Comparison of ENCODE assay signal across 17 cellular contexts in the genomic region with DNA sequence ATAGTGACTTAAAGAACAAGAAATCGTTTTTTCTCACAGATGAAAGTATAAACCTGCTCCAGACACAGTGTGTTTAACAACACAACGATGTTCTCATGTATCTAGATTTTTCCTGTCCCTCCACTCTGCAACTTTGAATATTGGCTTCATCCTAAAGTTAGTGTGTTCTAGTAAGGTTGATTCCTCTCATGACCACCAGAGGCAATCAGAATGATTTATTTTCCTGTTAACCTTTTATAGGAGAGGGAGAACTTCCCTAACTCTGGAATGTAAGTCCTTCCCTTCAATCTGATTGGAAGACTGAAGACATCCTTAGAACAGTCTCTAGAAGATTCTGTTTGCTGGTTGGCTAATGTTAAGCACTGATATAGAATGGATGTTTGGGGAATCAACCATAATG. TPM values are rescaled to one million over a fixed set of nuclear protein-coding genes. Genes with fewer than 3 reads are reported as not detected.
DNase-seq lines count a peak whose midpoint lies in the region; ATAC-seq, FAIRE-seq and TF ChIP-seq lines count a peak whose summit lies in the region.
"Had no signal": no experiment of that assay in that cellular context is flagged by ENCODE, and none has a peak within 500 bp of the region (broad histone marks: within the 10 kb centered on the region; RNA-seq: fewer than 3 reads in every experiment).

No MANE protein-coding gene starts in this region.

- CTCF ChIA-PET in WTC11 (lab: Charles Lee): no interaction called here

- H3K4me1 Mint-ChIP-seq in WTC11: no peaks in the 10 kb centered on the region

- DNase-seq in DMS114 treated with DMSO at 0.1 percent for 48 hours (lab: John Stamatoyannopoulos, UW; ENCODE audit: unreplicated experiment) (peak; percentile 7), HTR-8/SVneo (ENCODE audit: insufficient read length, low spot score) (peak; percentile 10), WTC11 (ENCODE audit: low spot score) (no peak), left kidney (ENCODE audit: low read depth, low spot score) (peak; percentile 38), heart right ventricle (no peak), CD1c-positive myeloid dendritic cell (ENCODE audit: extremely low spot score) (no peak)
- DNase-seq in activated CD4-positive, alpha-beta T cell treated with anti-CD3 and anti-CD28 coated beads for 48 hours: no peak
- DNase-seq in activated CD8-positive, alpha-beta memory T cell treated with anti-CD3 and anti-CD28 coated beads, Interleukin-2, amount 50 U/mL, for 4 hours: no peak
- DNase-seq: activated CD8-positive, alpha-beta memory T cell treated with anti-CD3 and anti-CD28 coated beads, Interleukin-2, amount 10 ng/mL, durations not matched to agents 7 days and 5 days; amygdala; DMS153; islet precursor cell; KG1; NCI-H345; stimulated activated CD4-positive, alpha-beta T cell treated with anti-CD3 and anti-CD28 coated beads, Interleukin-1b, Interleukin-23, amount 100 ng/mL, for 48 hours; T-cell had no signal

- no peak overlapping the region for H3K27ac ChIP-seq in heart right ventricle

- H3K4me3 ChIP-seq in heart right ventricle: no peak overlapping the region

- H3K4me1 ChIP-seq in heart right ventricle: no peaks in the 10 kb centered on the region

- FAIRE-seq in HTR-8/SVneo (lab: Jason Lieb, UNC): no peak
- FAIRE-seq: endometrium had no signal

- peak; percentile 88 for ATAC-seq in WTC11
- no peak for ATAC-seq in heart right ventricle
- ATAC-seq: activated CD8-positive, alpha-beta memory T cell treated with anti-CD3 and anti-CD28 coated beads, Interleukin-2, amount 10 ng/mL, durations not matched to agents 7 days and 5 days; T-cell had no signal

- H3K36me3 ChIP-seq in heart right ventricle: no peaks in the 10 kb centered on the region

- no peaks in the 10 kb centered on the region for H3K27me3 Mint-ChIP-seq in WTC11 (ENCODE audit: low read depth)
- H3K27me3 Mint-ChIP-seq: activated CD8-positive, alpha-beta memory T cell treated with anti-CD3 and anti-CD28 coated beads, Interleukin-2, amount 10 ng/mL, durations not matched to agents 7 days and 5 days; T-cell had no signal

- POLR2A ChIA-PET in WTC11 (lab: Charles Lee): no interaction called here

- H3K36me3 Mint-ChIP-seq in WTC11: no peaks in the 10 kb centered on the region
- H3K36me3 Mint-ChIP-seq: T-cell had no signal

- no peak overlapping the region for H3K27ac Mint-ChIP-seq in WTC11
- H3K27ac Mint-ChIP-seq: activated CD8-positive, alpha-beta memory T cell treated with anti-CD3 and anti-CD28 coated beads, Interleukin-2, amount 10 ng/mL, durations not matched to agents 7 days and 5 days; T-cell had no signal

- 58 to 70% methylated on average over 2 of the region's 2 CpGs for WGBS in heart right ventricle, 2 donors

- intact Hi-C loops in heart right ventricle (cut with DNase I): no loop called here

- peaks cover 0 to 6% (median 0%) of the 10 kb centered on the region in 7 donors for H3K27me3 ChIP-seq in heart right ventricle

- H3K9me3 ChIP-seq in heart right ventricle: peaks cover 0 to 22% (median 4%) of the 10 kb centered on the region in 11 donors

- TF ChIP-seq CTCF in WTC11 (IDR thresholded peaks at IDR 0.05): 0 out of 2 replicates have a peak, but pooled peaks have one; percentile 22
- peak in 1 of 9 donors; percentile 10 for TF ChIP-seq CTCF in heart right ventricle (IDR thresholded peaks at IDR 0.05)

- 0 out of 2 replicates have a peak, but pooled peaks cover 3% of the 10 kb centered on the region for H3K9me3 Mint-ChIP-seq in WTC11

- H3K4me3 Mint-ChIP-seq in WTC11: no peak overlapping the region
- H3K4me3 Mint-ChIP-seq: activated CD8-positive, alpha-beta memory T cell treated with anti-CD3 and anti-CD28 coated beads, Interleukin-2, amount 10 ng/mL, durations not matched to agents 7 days and 5 days; T-cell had no signal

TF ChIP-seq in WTC11, 78 proteins besides CTCF, POLR2A, EP300 and RAD21:
- TF ChIP-seq RORB (CRISPR knock-in tag; IDR thresholded peaks at IDR 0.05) (no peak), ATF1 (CRISPR knock-in tag; IDR thresholded peaks at IDR 0.05) (no peak)
- TF ChIP-seq, protein P1, sequence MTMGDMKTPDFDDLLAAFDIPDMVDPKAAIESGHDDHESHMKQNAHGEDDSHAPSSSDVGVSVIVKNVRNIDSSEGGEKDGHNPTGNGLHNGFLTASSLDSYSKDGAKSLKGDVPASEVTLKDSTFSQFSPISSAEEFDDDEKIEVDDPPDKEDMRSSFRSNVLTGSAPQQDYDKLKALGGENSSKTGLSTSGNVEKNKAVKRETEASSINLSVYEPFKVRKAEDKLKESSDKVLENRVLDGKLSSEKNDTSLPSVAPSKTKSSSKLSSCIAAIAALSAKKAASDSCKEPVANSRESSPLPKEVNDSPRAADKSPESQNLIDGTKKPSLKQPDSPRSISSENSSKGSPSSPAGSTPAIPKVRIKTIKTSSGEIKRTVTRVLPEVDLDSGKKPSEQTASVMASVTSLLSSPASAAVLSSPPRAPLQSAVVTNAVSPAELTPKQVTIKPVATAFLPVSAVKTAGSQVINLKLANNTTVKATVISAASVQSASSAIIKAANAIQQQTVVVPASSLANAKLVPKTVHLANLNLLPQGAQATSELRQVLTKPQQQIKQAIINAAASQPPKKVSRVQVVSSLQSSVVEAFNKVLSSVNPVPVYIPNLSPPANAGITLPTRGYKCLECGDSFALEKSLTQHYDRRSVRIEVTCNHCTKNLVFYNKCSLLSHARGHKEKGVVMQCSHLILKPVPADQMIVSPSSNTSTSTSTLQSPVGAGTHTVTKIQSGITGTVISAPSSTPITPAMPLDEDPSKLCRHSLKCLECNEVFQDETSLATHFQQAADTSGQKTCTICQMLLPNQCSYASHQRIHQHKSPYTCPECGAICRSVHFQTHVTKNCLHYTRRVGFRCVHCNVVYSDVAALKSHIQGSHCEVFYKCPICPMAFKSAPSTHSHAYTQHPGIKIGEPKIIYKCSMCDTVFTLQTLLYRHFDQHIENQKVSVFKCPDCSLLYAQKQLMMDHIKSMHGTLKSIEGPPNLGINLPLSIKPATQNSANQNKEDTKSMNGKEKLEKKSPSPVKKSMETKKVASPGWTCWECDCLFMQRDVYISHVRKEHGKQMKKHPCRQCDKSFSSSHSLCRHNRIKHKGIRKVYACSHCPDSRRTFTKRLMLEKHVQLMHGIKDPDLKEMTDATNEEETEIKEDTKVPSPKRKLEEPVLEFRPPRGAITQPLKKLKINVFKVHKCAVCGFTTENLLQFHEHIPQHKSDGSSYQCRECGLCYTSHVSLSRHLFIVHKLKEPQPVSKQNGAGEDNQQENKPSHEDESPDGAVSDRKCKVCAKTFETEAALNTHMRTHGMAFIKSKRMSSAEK (CRISPR knock-in tag; IDR thresholded peaks at IDR 0.05; ENCODE audit: borderline replicate concordance): no peak
- TF ChIP-seq, protein P2, sequence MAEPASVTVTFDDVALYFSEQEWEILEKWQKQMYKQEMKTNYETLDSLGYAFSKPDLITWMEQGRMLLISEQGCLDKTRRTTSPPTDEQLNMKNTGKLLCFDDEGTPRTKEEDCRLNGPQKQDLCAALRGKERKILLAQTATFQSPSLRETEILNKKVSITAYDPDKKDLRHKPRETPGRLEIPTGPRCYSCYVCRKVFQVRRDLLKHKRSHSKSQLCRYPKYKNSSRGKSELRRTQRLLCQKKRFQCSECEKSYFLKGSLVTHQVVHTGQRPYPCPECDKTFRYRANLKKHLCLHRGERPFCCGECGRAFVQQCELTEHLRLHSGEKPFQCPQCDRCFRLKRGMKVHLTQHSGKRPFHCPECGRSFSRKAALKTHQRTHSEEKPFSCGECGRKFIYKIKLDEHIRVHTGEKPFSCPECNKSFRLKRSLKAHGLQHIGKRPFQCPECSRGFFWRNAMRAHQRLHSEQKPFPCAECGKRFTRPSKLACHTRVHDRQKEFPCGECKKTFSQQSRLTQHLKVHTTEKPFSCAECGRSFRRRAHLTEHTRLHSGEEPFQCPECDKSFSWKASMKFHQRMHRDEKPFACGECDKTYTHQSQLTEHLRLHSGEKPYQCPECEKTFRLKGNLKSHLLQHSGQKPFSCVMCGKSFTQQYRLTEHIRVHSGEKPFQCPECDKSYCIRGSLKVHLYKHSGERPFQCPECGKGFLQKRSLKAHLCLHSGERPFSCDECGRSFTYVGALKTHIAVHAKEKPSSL (CRISPR knock-in tag; conservative IDR thresholded peaks at IDR 0.05): no peak
- TF ChIP-seq, protein P3, sequence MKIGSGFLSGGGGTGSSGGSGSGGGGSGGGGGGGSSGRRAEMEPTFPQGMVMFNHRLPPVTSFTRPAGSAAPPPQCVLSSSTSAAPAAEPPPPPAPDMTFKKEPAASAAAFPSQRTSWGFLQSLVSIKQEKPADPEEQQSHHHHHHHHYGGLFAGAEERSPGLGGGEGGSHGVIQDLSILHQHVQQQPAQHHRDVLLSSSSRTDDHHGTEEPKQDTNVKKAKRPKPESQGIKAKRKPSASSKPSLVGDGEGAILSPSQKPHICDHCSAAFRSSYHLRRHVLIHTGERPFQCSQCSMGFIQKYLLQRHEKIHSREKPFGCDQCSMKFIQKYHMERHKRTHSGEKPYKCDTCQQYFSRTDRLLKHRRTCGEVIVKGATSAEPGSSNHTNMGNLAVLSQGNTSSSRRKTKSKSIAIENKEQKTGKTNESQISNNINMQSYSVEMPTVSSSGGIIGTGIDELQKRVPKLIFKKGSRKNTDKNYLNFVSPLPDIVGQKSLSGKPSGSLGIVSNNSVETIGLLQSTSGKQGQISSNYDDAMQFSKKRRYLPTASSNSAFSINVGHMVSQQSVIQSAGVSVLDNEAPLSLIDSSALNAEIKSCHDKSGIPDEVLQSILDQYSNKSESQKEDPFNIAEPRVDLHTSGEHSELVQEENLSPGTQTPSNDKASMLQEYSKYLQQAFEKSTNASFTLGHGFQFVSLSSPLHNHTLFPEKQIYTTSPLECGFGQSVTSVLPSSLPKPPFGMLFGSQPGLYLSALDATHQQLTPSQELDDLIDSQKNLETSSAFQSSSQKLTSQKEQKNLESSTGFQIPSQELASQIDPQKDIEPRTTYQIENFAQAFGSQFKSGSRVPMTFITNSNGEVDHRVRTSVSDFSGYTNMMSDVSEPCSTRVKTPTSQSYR (CRISPR knock-in tag; IDR thresholded peaks at IDR 0.05): no peak
TF ChIP-seq in WTC11: peak in this region for 0.

RNA-seq across cellular contexts. Expression of a gene that starts 41.0 kb away (rescaled TPM):
- total RNA-seq in WTC11 (2021) (13.3 to 15.2 TPM (median 13.8 TPM) in 3 replicates), heart right ventricle (1 to 10 TPM; 1.1 to 1.8 (median 1.5) TPM)
- under 1 TPM; 0.73 to 0.75 TPM for polyA plus RNA-seq in heart right ventricle

RNA-seq across cellular contexts. Expression of a gene that starts 51.6 kb away (rescaled TPM):
- total RNA-seq in WTC11 (2021): not detected in 3 replicates
- under 1 TPM in 1 of 10 donors, not detected in 9; 0.38 TPM for total RNA-seq in heart right ventricle
- not detected for polyA plus RNA-seq in heart right ventricle

Comparison
In these comparisons a context has a peak if more than half of its experiments do, and no peak if none do; other contexts are left out.
1. DNase-seq: peak in DMS114 treated with DMSO at 0.1 percent for 48 hours (single experiment), HTR-8/SVneo (single experiment) and left kidney (single experiment); none in WTC11 (single experiment), heart right ventricle (0 of 2), CD1c-positive myeloid dendritic cell (single experiment), activated CD4-positive, alpha-beta T cell treated with anti-CD3 and anti-CD28 coated beads for 48 hours (single experiment) and activated CD8-positive, alpha-beta memory T cell treated with anti-CD3 and anti-CD28 coated beads, Interleukin-2, amount 50 U/mL, for 4 hours (single experiment).